Comparison of ENCODE assay signal across 23 cellular contexts in the genomic region with DNA sequence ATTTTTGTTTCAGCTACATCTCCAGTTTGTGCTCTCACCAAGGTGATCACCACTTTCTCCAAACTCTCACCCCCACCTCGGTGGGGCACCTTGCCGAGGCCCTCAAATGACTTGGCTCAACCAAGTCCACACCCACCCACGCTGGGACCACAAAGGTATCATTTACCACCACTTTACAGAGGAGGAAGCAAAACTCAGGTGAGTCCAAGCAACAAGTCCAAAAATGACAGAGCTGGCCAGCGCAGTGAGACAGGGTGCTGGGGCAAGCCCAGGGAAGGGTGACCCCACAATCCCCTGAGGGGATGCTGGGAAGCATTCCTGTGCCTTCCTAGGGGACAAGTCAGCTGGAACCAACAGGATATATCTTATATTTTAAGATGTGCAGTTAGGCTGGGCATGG. TPM values are rescaled to one million over a fixed set of nuclear protein-coding genes. Genes with fewer than 3 reads are reported as not detected.
A peak's percentile ranks its signal among the peaks of the same experiment; 100 is the strongest.
DNase-seq lines count a peak whose midpoint lies in the region; ATAC-seq and FAIRE-seq lines count a peak whose summit lies in the region.
"Had no signal": no experiment of that assay in that cellular context is flagged by ENCODE, and none has a peak within 500 bp of the region (broad histone marks: within the 10 kb centered on the region; RNA-seq: fewer than 3 reads in every experiment).

No MANE protein-coding gene starts in this region.

- intact Hi-C loops in activated CD4-positive, alpha-beta T cell treated with anti-CD3 and anti-CD28 coated beads, Interleukin-2, amount 10 ng/mL, durations not matched to agents 24 days and 14 days (cut with micrococcal nuclease), result no loop called here

- peaks cover 25% of the 10 kb centered on the region for H3K36me3 Mint-ChIP-seq in activated CD4-positive, alpha-beta T cell treated with anti-CD3 and anti-CD28 coated beads, Interleukin-2, amount 10 ng/mL, durations not matched to agents 24 days and 14 days (ENCODE audit: low read depth)
- H3K36me3 Mint-ChIP-seq in activated T-helper 17 cell treated with anti-CD3 and anti-CD28 coated beads, Interleukin-2, amount 50 U/mL, for 72 hours (ENCODE audit: low read depth), result peaks cover 28% of the 10 kb centered on the region
- H3K36me3 Mint-ChIP-seq in natural killer cell treated with Interleukin-12 subunit alpha and Interleukin-12 subunit beta and Interleukin-15 and Interleukin-18, amount 100 ng/mL, for 72 hours, result no peaks in the 10 kb centered on the region

- no peak overlapping the region for H3K4me3 Mint-ChIP-seq in activated CD4-positive, alpha-beta T cell treated with anti-CD3 and anti-CD28 coated beads, Interleukin-2, amount 10 ng/mL, durations not matched to agents 24 days and 14 days
- no peak overlapping the region for H3K4me3 Mint-ChIP-seq in activated T-helper 17 cell treated with anti-CD3 and anti-CD28 coated beads, Interleukin-2, amount 50 U/mL, for 72 hours
- H3K4me3 Mint-ChIP-seq in natural killer cell treated with Interleukin-12 subunit alpha and Interleukin-12 subunit beta and Interleukin-15 and Interleukin-18, amount 100 ng/mL, for 72 hours, result peak overlapping the region; percentile 11
- H3K4me3 Mint-ChIP-seq: dendritic cell treated with granulocyte-macrophage colony-stimulating factor and Interleukin-4, amounts not matched to agents 40 ng/mL and 50 ng/mL, for 4 days had no signal

- peak overlapping the region; percentile 56 for H3K27ac Mint-ChIP-seq in activated CD4-positive, alpha-beta T cell treated with anti-CD3 and anti-CD28 coated beads, Interleukin-2, amount 10 ng/mL, durations not matched to agents 24 days and 14 days
- H3K27ac Mint-ChIP-seq in activated T-helper 17 cell treated with anti-CD3 and anti-CD28 coated beads, Interleukin-2, amount 50 U/mL, for 72 hours, result peak overlapping the region; percentile 73
- peak overlapping the region; percentile 49 to 87 for H3K27ac Mint-ChIP-seq in natural killer cell treated with Interleukin-12 subunit alpha and Interleukin-12 subunit beta and Interleukin-15 and Interleukin-18, amount 100 ng/mL, for 72 hours
- H3K27ac Mint-ChIP-seq: dendritic cell treated with granulocyte-macrophage colony-stimulating factor and Interleukin-4, amounts not matched to agents 40 ng/mL and 50 ng/mL, for 4 days had no signal

- no peaks in the 10 kb centered on the region for H3K27me3 Mint-ChIP-seq in activated CD4-positive, alpha-beta T cell treated with anti-CD3 and anti-CD28 coated beads, Interleukin-2, amount 10 ng/mL, durations not matched to agents 24 days and 14 days
- no peaks in the 10 kb centered on the region for H3K27me3 Mint-ChIP-seq in activated T-helper 17 cell treated with anti-CD3 and anti-CD28 coated beads, Interleukin-2, amount 50 U/mL, for 72 hours
- no peaks in the 10 kb centered on the region for H3K27me3 Mint-ChIP-seq in natural killer cell treated with Interleukin-12 subunit alpha and Interleukin-12 subunit beta and Interleukin-15 and Interleukin-18, amount 100 ng/mL, for 72 hours
- H3K27me3 Mint-ChIP-seq: dendritic cell treated with granulocyte-macrophage colony-stimulating factor and Interleukin-4, amounts not matched to agents 40 ng/mL and 50 ng/mL, for 4 days had no signal

- ATAC-seq in activated T-helper 17 cell treated with anti-CD3 and anti-CD28 coated beads, Interleukin-2, amount 50 U/mL, for 72 hours (replicated peaks), result peak; percentile 15
- no peak for ATAC-seq in natural killer cell treated with Interleukin-12 subunit alpha and Interleukin-12 subunit beta and Interleukin-15 and Interleukin-18, amount 100 ng/mL, for 72 hours
- ATAC-seq: SK-N-SH treated with all-trans-retinoic acid at 6 μM for 48 hours had no signal

- peaks cover 45% of the 10 kb centered on the region for H3K4me1 Mint-ChIP-seq in activated CD4-positive, alpha-beta T cell treated with anti-CD3 and anti-CD28 coated beads, Interleukin-2, amount 10 ng/mL, durations not matched to agents 24 days and 14 days
- peaks cover 25% of the 10 kb centered on the region for H3K4me1 Mint-ChIP-seq in activated T-helper 17 cell treated with anti-CD3 and anti-CD28 coated beads, Interleukin-2, amount 50 U/mL, for 72 hours
- peaks cover 54 to 62% of the 10 kb centered on the region in 2 donors for H3K4me1 Mint-ChIP-seq in natural killer cell treated with Interleukin-12 subunit alpha and Interleukin-12 subunit beta and Interleukin-15 and Interleukin-18, amount 100 ng/mL, for 72 hours (ENCODE audit: low read depth in 2 of 2)

- no peak for DNase-seq in activated CD4-positive, alpha-beta T cell treated with anti-CD3 and anti-CD28 coated beads, Interleukin-2, amount 10 ng/mL, durations not matched to agents 24 days and 14 days
- DNase-seq in activated CD4-positive, alpha-beta T cell treated with anti-CD3 and anti-CD28 coated beads for 4 hours, result no peak
- DNase-seq in GM19239 (ENCODE audit: insufficient read length, low spot score) (no peak), Ammon's horn (ENCODE audit: low spot score) (no peak), NCI-H187 (lab: John Stamatoyannopoulos, UW) (no peak), DMS79 (lab: John Stamatoyannopoulos, UW) (no peak)
- no peak for DNase-seq in natural killer cell treated with Interleukin-12 subunit alpha and Interleukin-12 subunit beta and Interleukin-15 and Interleukin-18, amount 100 ng/mL, for 72 hours (ENCODE audit: low spot score)
- DNase-seq: 8988T; activated CD4-positive, CD25-positive, alpha-beta regulatory T cell treated with anti-CD3 and anti-CD28 coated beads, Interleukin-2, amount 50 U/mL, for 72 hours; activated CD8-positive, alpha-beta memory T cell treated with anti-CD3 and anti-CD28 coated beads, Interleukin-2, amount 50 U/mL, for 4 hours; activated gamma-delta T cell; AML-193; amniotic stem cell; KBM-7; NCI-H1694 treated with DMSO at 0.1 percent for 48 hours; nucleus accumbens; small intestine; stimulated activated CD4-positive, alpha-beta T cell treated with anti-CD3 and anti-CD28 coated beads, Interleukin-4, amount 100 ng/mL, for 1 hour; T-helper 9 cell; trophoblast cell had no signal

- FAIRE-seq in GM19239 (lab: Jason Lieb, UNC), result peak; percentile 69
- FAIRE-seq: small intestine had no signal

- H3K9me3 Mint-ChIP-seq in activated CD4-positive, alpha-beta T cell treated with anti-CD3 and anti-CD28 coated beads, Interleukin-2, amount 10 ng/mL, durations not matched to agents 24 days and 14 days, result no peaks in the 10 kb centered on the region
- no peaks in the 10 kb centered on the region for H3K9me3 Mint-ChIP-seq in activated T-helper 17 cell treated with anti-CD3 and anti-CD28 coated beads, Interleukin-2, amount 50 U/mL, for 72 hours
- no peaks in the 10 kb centered on the region for H3K9me3 Mint-ChIP-seq in natural killer cell treated with Interleukin-12 subunit alpha and Interleukin-12 subunit beta and Interleukin-15 and Interleukin-18, amount 100 ng/mL, for 72 hours
- H3K9me3 Mint-ChIP-seq: dendritic cell treated with granulocyte-macrophage colony-stimulating factor and Interleukin-4, amounts not matched to agents 40 ng/mL and 50 ng/mL, for 4 days had no signal

RNA-seq across cellular contexts. Expression of gene SSBP3, which starts 24.7 kb away (rescaled TPM):
- 84.1 and 87.9 TPM in 2 replicates for total RNA-seq in activated CD4-positive, alpha-beta T cell treated with anti-CD3 and anti-CD28 coated beads, Interleukin-2, amount 10 ng/mL, durations not matched to agents 24 days and 14 days
- total RNA-seq in activated T-helper 17 cell treated with anti-CD3 and anti-CD28 coated beads, Interleukin-2, amount 50 U/mL, for 72 hours, result 10 to 100 TPM; 40.3 to 56.3 TPM
- total RNA-seq in natural killer cell treated with Interleukin-12 subunit alpha and Interleukin-12 subunit beta and Interleukin-15 and Interleukin-18, amount 100 ng/mL, for 72 hours, result 10 to 100 TPM; 59.0 to 92.1 TPM
